In the genomic region with DNA sequence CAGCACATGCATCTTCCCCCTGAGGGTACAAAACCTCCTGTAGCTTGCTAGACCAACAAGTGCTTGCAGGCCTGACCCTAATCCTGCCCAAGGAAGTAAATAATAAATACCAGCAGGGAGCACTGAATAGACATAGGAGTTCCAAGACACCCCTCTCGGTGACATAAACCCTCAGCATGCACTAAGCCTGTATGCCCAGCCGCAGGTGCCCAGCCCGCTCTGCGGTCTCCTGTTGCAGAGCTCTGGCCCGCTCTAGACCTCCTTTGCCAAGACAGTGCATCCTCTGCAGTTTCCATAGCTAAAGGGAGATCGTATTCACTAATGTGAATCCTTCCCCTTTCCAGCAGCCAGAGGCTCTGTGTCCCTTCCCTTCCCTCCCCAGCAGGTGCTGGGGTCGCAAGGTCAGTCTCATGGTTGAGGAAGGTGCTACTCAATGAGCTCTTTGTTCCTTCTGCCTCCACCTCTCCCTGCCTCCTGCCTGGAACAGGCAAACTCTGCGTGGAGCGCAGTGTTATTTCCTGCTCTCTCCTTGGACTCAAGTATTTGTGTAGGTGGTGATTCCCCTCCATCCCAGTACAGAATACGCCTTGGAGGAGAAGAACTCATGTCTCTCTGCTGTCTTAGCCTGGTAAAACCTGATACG, we compare ENCODE assay signal across 27 cellular contexts. TPM values are rescaled to one million over a fixed set of nuclear protein-coding genes. Genes with fewer than 3 reads are reported as not detected.
DNase-seq lines count a peak whose midpoint lies in the region; ATAC-seq and TF ChIP-seq lines count a peak whose summit lies in the region.
"Had no signal": no experiment of that assay in that cellular context is flagged by ENCODE, and none has a peak within 500 bp of the region (broad histone marks: within the 10 kb centered on the region; RNA-seq: fewer than 3 reads in every experiment).

No MANE protein-coding gene starts in this region.

- H3K27me3 ChIP-seq in breast epithelium = no peaks in the 10 kb centered on the region
- H3K27me3 ChIP-seq in duodenal mucosa (ENCODE audit: control insufficient read depth in 1 of 2, insufficient read depth in 2 of 2, low read length in 2 of 2) = no peaks in the 10 kb centered on the region
- H3K27me3 ChIP-seq in upper lobe of right lung = no peaks in the 10 kb centered on the region
- H3K27me3 ChIP-seq: esophagus muscularis mucosa, heart left ventricle had no signal

- H3K27ac Mint-ChIP-seq in MCF 10A (ENCODE audit: low read depth, unreplicated experiment) (no peak overlapping the region), neural crest cell (ENCODE audit: unreplicated experiment) (peak overlapping the region; percentile 12)
- H3K27ac Mint-ChIP-seq: activated CD4-positive, alpha-beta memory T cell treated with anti-CD3 and anti-CD28 coated beads for 36 hours; activated naive CD4-positive, alpha-beta T cell treated with anti-CD3 and anti-CD28 coated beads for 36 hours; stimulated activated effector memory CD8-positive, alpha-beta T cell treated with anti-CD3 and anti-CD28 coated beads, Interleukin-12 subunit alpha, Interleukin-12 subunit beta, amount 100 ng/mL, for 72 hours; type B pancreatic cell had no signal

- POLR2A ChIA-PET in MCF 10A (lab: Yijun Ruan, JAX) = no interaction called here

- CTCF ChIA-PET in MCF 10A (lab: Yijun Ruan, JAX) = interaction anchor here (0.6 to 1.2 kb wide), 3 partner anchors 17 to 36 kb away, joined by 3 to 4 read pairs (median 4); no protein-coding TSS in a partner anchor

- H3K27ac ChIP-seq in breast epithelium (peak overlapping the region; percentile 61 to 64), duodenal mucosa (ENCODE audit: low read depth, low read length) (no peak overlapping the region), upper lobe of right lung (no peak overlapping the region)
- H3K27ac ChIP-seq: esophagus muscularis mucosa, psoas muscle had no signal

- ATAC-seq in upper lobe of right lung (peak; percentile 25), GM21367 (IDR thresholded peaks at IDR 0.05; ENCODE audit: unreplicated experiment) (no peak), HG03354 (IDR thresholded peaks at IDR 0.05; ENCODE audit: poor library complexity, severe bottlenecking, unreplicated experiment) (no peak)
- ATAC-seq: stimulated activated effector memory CD8-positive, alpha-beta T cell treated with anti-CD3 and anti-CD28 coated beads, Interleukin-12 subunit alpha, Interleukin-12 subunit beta, amount 100 ng/mL, for 72 hours had no signal

- H3K36me3 Mint-ChIP-seq in MCF 10A (ENCODE audit: insufficient read depth, unreplicated experiment) = peaks cover 75% of the 10 kb centered on the region
- peaks cover 11% of the 10 kb centered on the region for H3K36me3 Mint-ChIP-seq in neural crest cell (ENCODE audit: low read depth)

- H3K9me3 Mint-ChIP-seq in MCF 10A (ENCODE audit: unreplicated experiment) (no peaks in the 10 kb centered on the region), neural crest cell (no peaks in the 10 kb centered on the region)
- H3K9me3 Mint-ChIP-seq: activated CD4-positive, alpha-beta memory T cell treated with anti-CD3 and anti-CD28 coated beads for 36 hours; activated naive CD4-positive, alpha-beta T cell treated with anti-CD3 and anti-CD28 coated beads for 36 hours; stimulated activated effector memory CD8-positive, alpha-beta T cell treated with anti-CD3 and anti-CD28 coated beads, Interleukin-12 subunit alpha, Interleukin-12 subunit beta, amount 100 ng/mL, for 72 hours; type B pancreatic cell had no signal

- H3K4me3 ChIP-seq in breast epithelium (no peak overlapping the region), duodenal mucosa (ENCODE audit: low read depth in 1 of 2, low read length in 2 of 2) (no peak overlapping the region), upper lobe of right lung (no peak overlapping the region)
- H3K4me3 ChIP-seq: esophagus muscularis mucosa, heart left ventricle, psoas muscle had no signal

- intact Hi-C loops in breast epithelium (cut with DNase I; ENCODE audit: low total_unique reads) (no loop called here), MCF 10A (cut with micrococcal nuclease) (loop anchor here (10.0 kb wide), 1 partner anchor 114 kb away; no protein-coding TSS in a partner anchor), upper lobe of right lung (cut with DNase I) (no loop called here)

- DNase-seq in breast epithelium (ENCODE audit: low spot score in 2 of 2) (peak in 1 of 2 donors; percentile 39), MCF 10A (ENCODE audit: unreplicated experiment) (no peak), neural crest cell (ENCODE audit: low read depth, low spot score) (no peak), upper lobe of right lung (no peak), H4 (ENCODE audit: low spot score) (no peak)
- DNase-seq: 8988T; activated CD4-positive, alpha-beta memory T cell treated with anti-CD3 and anti-CD28 coated beads for 36 hours; activated CD4-positive, CD25-positive, alpha-beta regulatory T cell treated with anti-CD3 and anti-CD28 coated beads, Interleukin-2, amount 50 U/mL, for 72 hours; activated naive CD4-positive, alpha-beta T cell treated with anti-CD3 and anti-CD28 coated beads for 36 hours; C1 segment of cervical spinal cord; DMS79; foreskin fibroblast; GDM1; heart left ventricle; NCI-H1105; NCI-H187 treated with DMSO at 0.1 percent for 48 hours; NCI-H2171 treated with DMSO at 0.1 percent for 48 hours; NCI-H524 treated with DMSO at 0.1 percent for 48 hours; OCI-M1; psoas muscle; stimulated activated CD4-positive, alpha-beta T cell treated with anti-CD3 and anti-CD28 coated beads, Interleukin-15, amount 100 ng/mL, for 24 hours had no signal

- no peak for TF ChIP-seq CTCF in breast epithelium (IDR thresholded peaks at IDR 0.05)
- TF ChIP-seq CTCF in MCF 10A (IDR thresholded peaks at IDR 0.05; ENCODE audit: unreplicated experiment) = no peak
- no peak for TF ChIP-seq CTCF in neural crest cell (conservative IDR thresholded peaks at IDR 0.05)
- TF ChIP-seq CTCF in upper lobe of right lung (IDR thresholded peaks at IDR 0.05) = no peak

- H3K9ac ChIP-seq in duodenal mucosa (ENCODE audit: low read depth in 1 of 2, low read length in 2 of 2) = peak overlapping the region; percentile 13 to 51

- no peaks in the 10 kb centered on the region for H3K27me3 Mint-ChIP-seq in MCF 10A (ENCODE audit: insufficient read depth, unreplicated experiment)
- no peaks in the 10 kb centered on the region for H3K27me3 Mint-ChIP-seq in neural crest cell (ENCODE audit: low read depth)
- H3K27me3 Mint-ChIP-seq: activated CD4-positive, alpha-beta memory T cell treated with anti-CD3 and anti-CD28 coated beads for 36 hours; type B pancreatic cell had no signal

- no peak for TF ChIP-seq POLR2A in breast epithelium (IDR thresholded peaks at IDR 0.05)

- H3K4me1 ChIP-seq in breast epithelium = no peaks in the 10 kb centered on the region
- peaks cover 14 to 19% of the 10 kb centered on the region in 2 donors for H3K4me1 ChIP-seq in duodenal mucosa (ENCODE audit: control insufficient read depth in 1 of 2, insufficient read depth in 2 of 2, low read length in 2 of 2)
- no peaks in the 10 kb centered on the region for H3K4me1 ChIP-seq in upper lobe of right lung
- H3K4me1 ChIP-seq: psoas muscle had no signal

- H3K4me3 Mint-ChIP-seq in MCF 10A (ENCODE audit: unreplicated experiment) (no peak overlapping the region), neural crest cell (no peak overlapping the region)
- H3K4me3 Mint-ChIP-seq: activated CD4-positive, alpha-beta memory T cell treated with anti-CD3 and anti-CD28 coated beads for 36 hours; activated naive CD4-positive, alpha-beta T cell treated with anti-CD3 and anti-CD28 coated beads for 36 hours; stimulated activated effector memory CD8-positive, alpha-beta T cell treated with anti-CD3 and anti-CD28 coated beads, Interleukin-12 subunit alpha, Interleukin-12 subunit beta, amount 100 ng/mL, for 72 hours; type B pancreatic cell had no signal

- H3K36me3 ChIP-seq in breast epithelium (peaks cover 3% of the 10 kb centered on the region), duodenal mucosa (ENCODE audit: control insufficient read depth in 1 of 2, insufficient read depth in 2 of 2, low read length in 2 of 2) (peaks cover 26 to 63% of the 10 kb centered on the region in 2 donors), upper lobe of right lung (peaks cover 58% of the 10 kb centered on the region)

- H3K9me3 ChIP-seq in breast epithelium (no peaks in the 10 kb centered on the region), duodenal mucosa (ENCODE audit: control insufficient read depth in 1 of 2, low read length in 2 of 2) (no peaks in the 10 kb centered on the region), upper lobe of right lung (no peaks in the 10 kb centered on the region)
- H3K9me3 ChIP-seq: esophagus muscularis mucosa, heart left ventricle, psoas muscle had no signal

- H3K4me1 Mint-ChIP-seq in MCF 10A (ENCODE audit: insufficient read depth, unreplicated experiment) (no peaks in the 10 kb centered on the region), neural crest cell (peaks cover 8% of the 10 kb centered on the region)
- H3K4me1 Mint-ChIP-seq: stimulated activated effector memory CD8-positive, alpha-beta T cell treated with anti-CD3 and anti-CD28 coated beads, Interleukin-12 subunit alpha, Interleukin-12 subunit beta, amount 100 ng/mL, for 72 hours had no signal

- BruUV-seq in MCF 10A (replicated peaks; lab: Mats Ljungman, UMichigan) = no TSS peak

RNA-seq across cellular contexts. Expression of gene SBDS, which starts 36.6 kb away (rescaled TPM):
- total RNA-seq in breast epithelium (100 to 1,000 TPM; 116 to 183 (median 124) TPM), MCF 10A (2022) (133 and 156 TPM in 2 replicates), neural crest cell (36.7 and 37.0 TPM in 2 replicates), upper lobe of right lung (129 TPM)
- 62.8 and 76.6 TPM in 2 replicates for total RNA-seq in H4 (2014; rRNA removed; shearing (Covaris generic))

RNA-seq across cellular contexts. Expression of gene TMEM248, which starts 37.8 kb away (rescaled TPM):
- 100 to 1,000 TPM; 119 to 148 (median 120) TPM for total RNA-seq in breast epithelium
- 75.7 and 80.0 TPM in 2 replicates for total RNA-seq in MCF 10A (2022)
- 69.7 and 72.2 TPM in 2 replicates for total RNA-seq in neural crest cell
- 114 TPM for total RNA-seq in upper lobe of right lung
- 117 and 142 TPM in 2 replicates for total RNA-seq in H4 (2014; rRNA removed; shearing (Covaris generic))

RNA-seq across cellular contexts. Expression of gene TYW1, which starts 37.8 kb away (rescaled TPM):
- total RNA-seq in breast epithelium = 10 to 100 TPM; 16.0 to 26.2 (median 23.6) TPM
- 17.4 and 19.2 TPM in 2 replicates for total RNA-seq in MCF 10A (2022)
- total RNA-seq in neural crest cell = 15.2 and 19.3 TPM in 2 replicates
- 20.0 TPM for total RNA-seq in upper lobe of right lung
- total RNA-seq in H4 (2014; rRNA removed; shearing (Covaris generic)) = 35.9 and 40.6 TPM in 2 replicates

Comparison
In these comparisons a context has a peak if more than half of its experiments do, and no peak if none do; other contexts are left out.
1. H3K27ac ChIP-seq: peak in breast epithelium (2 of 2); none in duodenal mucosa (single experiment) and upper lobe of right lung (single experiment).